Comparison of ENCODE assay signal across 2 cellular contexts in the genomic region with DNA sequence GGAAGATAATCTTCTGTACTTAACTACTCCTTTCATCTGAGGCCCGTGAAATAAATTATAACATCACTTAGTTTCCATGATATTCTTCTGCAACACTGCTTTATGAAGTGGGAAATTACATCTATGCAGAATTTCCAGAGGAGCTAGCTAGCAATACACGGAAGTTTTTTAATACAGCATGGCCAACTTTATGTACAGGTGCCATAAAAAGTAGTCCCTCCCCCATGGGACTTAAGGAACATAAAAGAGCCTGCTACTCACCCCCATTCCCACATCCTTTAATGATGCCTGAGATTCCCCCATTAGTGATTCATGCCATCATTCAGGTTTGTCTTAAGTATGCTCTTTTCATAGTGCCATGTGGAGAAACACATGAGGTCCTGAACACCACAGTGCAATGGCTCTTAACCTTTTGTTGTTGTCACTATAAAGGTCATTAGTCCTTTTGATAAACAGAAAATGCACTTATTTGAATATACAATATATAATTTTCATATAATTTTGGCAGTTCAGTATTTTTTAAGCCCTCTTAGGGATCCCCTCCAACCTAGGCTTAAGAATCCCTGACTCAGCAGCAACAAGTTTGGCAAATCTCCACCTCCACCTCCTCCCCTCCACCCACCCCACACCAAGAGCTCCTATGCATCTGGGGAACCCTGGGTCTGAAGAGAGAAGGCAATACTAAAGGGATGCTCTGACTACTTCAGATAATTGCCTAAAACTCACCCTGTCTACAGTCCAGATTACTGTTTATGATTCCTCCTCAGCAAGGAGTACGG.
TF ChIP-seq lines count a peak whose summit lies in the region.

No MANE protein-coding gene starts in this region.

TF ChIP-seq in HepG2, 621 proteins besides CTCF, POLR2A, EP300 and RAD21:
- TF ChIP-seq NAIF1 (CRISPR knock-in tag; IDR thresholded peaks at IDR 0.05; ENCODE audit: borderline replicate concordance) (no peak), ELF1 (CRISPR knock-in tag; IDR thresholded peaks at IDR 0.05) (no peak), ZNF891 (CRISPR knock-in tag; IDR thresholded peaks at IDR 0.05) (no peak), ZNF432 (CRISPR knock-in tag; IDR thresholded peaks at IDR 0.05; ENCODE audit: borderline replicate concordance) (no peak), MAFF (IDR thresholded peaks at IDR 0.05; ENCODE audit: low read depth, low read length) (peak; percentile 56; the same call in 1 of the 2 replicates), BORCS8-MEF2B (CRISPR knock-in tag; IDR thresholded peaks at IDR 0.05) (no peak), ZNF256 (CRISPR knock-in tag; conservative IDR thresholded peaks at IDR 0.05) (no peak), MAFK (conservative IDR thresholded peaks at IDR 0.05 in 1 of 2, IDR thresholded peaks at IDR 0.05 in 1 of 2; ENCODE audit: low read length in 2 of 2) (peak; percentile 54 to 77; a peak in 3 of 4 replicates), ZNF605 (CRISPR knock-in tag; IDR thresholded peaks at IDR 0.05) (no peak), ARNT2 (CRISPR knock-in tag; IDR thresholded peaks at IDR 0.05; ENCODE audit: low read depth) (no peak), ZNF207 (IDR thresholded peaks at IDR 0.05; ENCODE audit: borderline replicate concordance) (no peak), DNMT3B (CRISPR knock-in tag; conservative IDR thresholded peaks at IDR 0.05) (no peak)
- TF ChIP-seq, protein P1, sequence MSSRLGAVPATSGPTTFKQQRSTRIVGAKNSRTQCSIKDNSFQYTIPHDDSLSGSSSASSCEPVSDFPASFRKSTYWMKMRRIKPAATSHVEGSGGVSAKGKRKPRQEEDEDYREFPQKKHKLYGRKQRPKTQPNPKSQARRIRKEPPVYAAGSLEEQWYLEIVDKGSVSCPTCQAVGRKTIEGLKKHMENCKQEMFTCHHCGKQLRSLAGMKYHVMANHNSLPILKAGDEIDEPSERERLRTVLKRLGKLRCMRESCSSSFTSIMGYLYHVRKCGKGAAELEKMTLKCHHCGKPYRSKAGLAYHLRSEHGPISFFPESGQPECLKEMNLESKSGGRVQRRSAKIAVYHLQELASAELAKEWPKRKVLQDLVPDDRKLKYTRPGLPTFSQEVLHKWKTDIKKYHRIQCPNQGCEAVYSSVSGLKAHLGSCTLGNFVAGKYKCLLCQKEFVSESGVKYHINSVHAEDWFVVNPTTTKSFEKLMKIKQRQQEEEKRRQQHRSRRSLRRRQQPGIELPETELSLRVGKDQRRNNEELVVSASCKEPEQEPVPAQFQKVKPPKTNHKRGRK (CRISPR knock-in tag; IDR thresholded peaks at IDR 0.05), result no peak

TF ChIP-seq in IMR-90, 13 proteins besides CTCF, POLR2A, EP300 and RAD21:
- TF ChIP-seq CEBPB (IDR thresholded peaks at IDR 0.05; ENCODE audit: low read depth, low read length) (no peak), MAFK (IDR thresholded peaks at IDR 0.05; ENCODE audit: low read depth, low read length) (peak; percentile 67)
